ENCODE assay signal across 1 cellular context in the genomic region with DNA sequence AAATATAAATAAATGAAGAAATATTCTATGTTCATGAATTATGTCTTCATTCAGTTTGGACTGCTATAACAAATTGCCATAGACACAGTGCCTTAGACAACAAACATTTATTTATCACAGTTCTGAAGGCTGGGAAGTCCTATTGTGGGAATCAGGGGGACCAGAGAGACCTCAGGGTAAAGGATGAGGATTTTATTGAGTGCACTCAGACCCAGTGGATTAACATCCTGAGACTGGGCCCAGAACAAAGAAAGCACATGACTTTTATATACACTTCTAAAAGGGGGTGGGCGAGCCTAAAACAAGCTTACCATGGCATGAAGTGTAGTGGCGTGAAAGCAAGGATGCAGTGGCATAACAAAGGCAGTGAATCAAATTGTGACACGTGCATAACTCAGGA.
TF ChIP-seq lines count a peak whose summit lies in the region.

No MANE protein-coding gene starts in this region.

TF ChIP-seq in GM23338, 12 proteins besides CTCF, POLR2A, EP300 and RAD21:
- no peak for TF ChIP-seq ZNF462 (CRISPR knock-in tag; IDR thresholded peaks at IDR 0.05)
- TF ChIP-seq EZH2 (IDR thresholded peaks at IDR 0.05; ENCODE audit: low read depth, unreplicated experiment): no peak
- no peak for TF ChIP-seq STAT1 (IDR thresholded peaks at IDR 0.05; ENCODE audit: unreplicated experiment)
- TF ChIP-seq CREB1 (CRISPR knock-in tag; IDR thresholded peaks at IDR 0.05; ENCODE audit: low read depth): no peak
- TF ChIP-seq POLR2AphosphoS5 (IDR thresholded peaks at IDR 0.05; ENCODE audit: low read depth): no peak
